In genomic region chr10:79346388-79347225, GRCh38 we compare ENCODE assay signal across 8 cellular contexts. TPM values are rescaled to one million over a fixed set of nuclear protein-coding genes. Genes with fewer than 3 reads are reported as not detected.
A peak's percentile ranks its signal among the peaks of the same experiment; 100 is the strongest.
DNase-seq lines count a peak whose midpoint lies in the region; ATAC-seq and TF ChIP-seq lines count a peak whose summit lies in the region.

No MANE protein-coding gene starts in this region.

- peak overlapping the region; percentile 71 for H3K4me3 Mint-ChIP-seq in endodermal cell

- H3K4me3 ChIP-seq in NT2/D1 (ENCODE audit: insufficient read length, low read depth) (no peak overlapping the region), endodermal cell (ENCODE audit: low read length) (no peak overlapping the region), retinal pigment epithelial cell (ENCODE audit: low read length) (peak overlapping the region; percentile 14), brain microvascular endothelial cell (ENCODE audit: low read depth, low read length) (no peak overlapping the region)

- H3K4me1 ChIP-seq in NT2/D1 (ENCODE audit: insufficient read depth, insufficient read length) (peaks cover 18% of the 10 kb centered on the region), endodermal cell (ENCODE audit: control insufficient read depth, insufficient read depth, low read length) (peaks cover 18% of the 10 kb centered on the region)

- TF ChIP-seq CTCF in endodermal cell (conservative IDR thresholded peaks at IDR 0.05) (no peak), retinal pigment epithelial cell (conservative IDR thresholded peaks at IDR 0.05; ENCODE audit: low read depth, low read length) (no peak), brain microvascular endothelial cell (IDR thresholded peaks at IDR 0.05; ENCODE audit: low read depth, low read length, missing control alignments) (no peak)

- in situ Hi-C loops in brain microvascular endothelial cell (cut with HindIII; ENCODE audit: low pct_ligation_motif_present, low sequenced_read_pairs), result no loop called here

- H3K36me3 ChIP-seq in NT2/D1 (ENCODE audit: insufficient read depth, insufficient read length, low read length), result peaks cover 31% of the 10 kb centered on the region
- H3K36me3 ChIP-seq in endodermal cell (ENCODE audit: control insufficient read depth, insufficient read depth, low read length), result peaks cover 22% of the 10 kb centered on the region
- H3K36me3 ChIP-seq in brain microvascular endothelial cell (replicated peaks), result peaks cover 21% of the 10 kb centered on the region

- H3K9ac ChIP-seq in NT2/D1 (ENCODE audit: insufficient read length, low read depth), result peak overlapping the region; percentile 14
- H3K9ac ChIP-seq in endodermal cell (ENCODE audit: extremely low read depth, low read length, poor library complexity, severe bottlenecking), result no peak overlapping the region

- 55 to 84% methylated on average over 5 to 12 of the region's 12 CpGs for WGBS in endodermal cell (ENCODE audit: insufficient coverage in 1 of 2, insufficient read length in 1 of 2), 2 experiments

- peak; percentile 37 for DNase-seq in NCI-H345 (lab: John Stamatoyannopoulos, UW)
- no peak for DNase-seq in NCI-H345 treated with DMSO at 0.1 percent for 48 hours (lab: John Stamatoyannopoulos, UW; ENCODE audit: unreplicated experiment)
- no peak for DNase-seq in NT2/D1 (ENCODE audit: low read depth, low spot score)
- DNase-seq in endodermal cell, result peak; percentile 76
- DNase-seq in retinal pigment epithelial cell (ENCODE audit: low read depth), result no peak
- DNase-seq in brain microvascular endothelial cell, result no peak
- no peak for DNase-seq in effector CD4-positive, alpha-beta T cell

- no peak overlapping the region for H3K27ac ChIP-seq in endodermal cell (ENCODE audit: low read depth, low read length)
- no peak overlapping the region for H3K27ac ChIP-seq in brain microvascular endothelial cell

- no peaks in the 10 kb centered on the region for H3K9me3 Mint-ChIP-seq in endodermal cell

- peak overlapping the region; percentile 48 for H3K27ac Mint-ChIP-seq in endodermal cell

- no peak for ATAC-seq in GM21360 (IDR thresholded peaks at IDR 0.05; ENCODE audit: unreplicated experiment)

- H3K27me3 ChIP-seq in NT2/D1 (ENCODE audit: insufficient read depth, insufficient read length), result peaks cover 4% of the 10 kb centered on the region
- H3K27me3 ChIP-seq in endodermal cell (ENCODE audit: control insufficient read depth, insufficient read depth, low read length, poor library complexity, severe bottlenecking), result no peaks in the 10 kb centered on the region
- no peaks in the 10 kb centered on the region for H3K27me3 ChIP-seq in brain microvascular endothelial cell (replicated peaks)

- H3K9me3 ChIP-seq in NT2/D1 (ENCODE audit: insufficient read depth, low read length), result no peaks in the 10 kb centered on the region
- H3K9me3 ChIP-seq in endodermal cell (ENCODE audit: control insufficient read depth, low read length), result no peaks in the 10 kb centered on the region

- H3K36me3 Mint-ChIP-seq in endodermal cell (ENCODE audit: low read depth), result peaks cover 23% of the 10 kb centered on the region

- H3K4me1 Mint-ChIP-seq in endodermal cell, result peaks cover 20% of the 10 kb centered on the region

- H3K27me3 Mint-ChIP-seq in endodermal cell (ENCODE audit: insufficient read depth), result peaks cover 18% of the 10 kb centered on the region

RNA-seq across cellular contexts. Expression of gene PPIF, which starts 0.7 kb away (rescaled TPM):
- 10 to 100 TPM; 50.4 to 51.0 TPM for total RNA-seq in endodermal cell
- 54.6 TPM for polyA plus RNA-seq in endodermal cell (2013, experiment 1 of 2)
- polyA plus RNA-seq in endodermal cell (2013, experiment 2 of 2), result 46.4 TPM

Comparison
In these comparisons a context has a peak if more than half of its experiments do, and no peak if none do; other contexts are left out.
1. DNase-seq: peak in NCI-H345 (single experiment) and endodermal cell (single experiment); none in NCI-H345 treated with DMSO at 0.1 percent for 48 hours (single experiment), NT2/D1 (single experiment), retinal pigment epithelial cell (single experiment), brain microvascular endothelial cell (single experiment) and effector CD4-positive, alpha-beta T cell (single experiment).